In the genomic region with DNA sequence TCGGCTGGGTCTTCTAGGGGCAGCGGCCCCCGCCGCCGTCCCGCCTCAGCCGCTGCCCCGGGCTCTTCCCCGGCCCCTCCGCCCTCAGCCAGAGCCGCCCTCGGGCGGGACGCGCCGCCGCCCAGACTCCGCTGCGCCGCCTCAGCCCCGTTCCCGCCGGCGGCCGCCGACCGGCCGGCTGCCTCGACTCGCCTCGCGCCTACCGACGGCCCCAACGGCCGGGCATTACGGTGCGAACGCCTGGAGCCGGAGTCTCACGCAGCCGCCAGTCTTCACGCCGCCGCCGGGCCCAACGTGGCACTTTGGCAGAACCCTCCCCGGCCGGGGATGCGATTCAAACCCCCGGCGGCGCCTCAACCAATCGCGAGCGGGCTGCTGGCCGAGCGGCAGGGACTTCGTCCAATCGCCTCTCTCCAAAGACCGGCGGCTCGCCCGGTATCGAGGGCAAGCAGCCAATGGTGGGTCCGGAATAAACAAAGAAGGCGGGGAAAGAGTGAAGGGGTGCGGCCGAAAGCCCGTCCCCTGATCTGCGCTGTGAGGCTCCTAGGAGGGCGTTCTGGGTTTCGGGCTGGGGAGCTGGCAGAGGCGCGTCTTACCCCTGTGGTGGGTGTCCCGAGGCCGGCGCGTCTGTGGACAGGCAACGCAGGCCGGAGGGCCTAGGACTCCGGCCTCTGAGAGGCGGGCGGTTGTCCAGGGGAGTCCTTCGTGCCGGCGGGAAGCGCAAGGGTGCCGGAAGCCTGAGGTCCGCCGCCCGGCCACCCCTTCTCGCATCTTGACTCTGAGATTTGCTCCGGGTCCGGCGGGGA, we compare ENCODE assay signal across 8 cellular contexts. TPM values are rescaled to one million over a fixed set of nuclear protein-coding genes. Genes with fewer than 3 reads are reported as not detected.
DNase-seq lines count a peak whose midpoint lies in the region; ATAC-seq and TF ChIP-seq lines count a peak whose summit lies in the region.

A gene (minus strand): TSS at position 309 of the 806 bp plus-strand sequence. CDS start 310 bp downstream, outside the sequence.

- H3K36me3 Mint-ChIP-seq in activated naive CD4-positive, alpha-beta T cell treated with anti-CD3 and anti-CD28 coated beads, Interleukin-2, amount 50 U/mL, for 72 hours = peaks cover 7% of the 10 kb centered on the region in 2 donors

- H3K4me3 ChIP-seq in GM12864 (ENCODE audit: low read depth, low read length) = peak within 1 kb of the TSS; percentile 66
- H3K4me3 ChIP-seq in testis = peak within 1 kb of the TSS; percentile 78 to 88

- intact Hi-C loops in testis (cut with DNase I; ENCODE audit: low total_unique reads) = no loop called here

- H3K27ac Mint-ChIP-seq in activated naive CD4-positive, alpha-beta T cell treated with anti-CD3 and anti-CD28 coated beads, Interleukin-2, amount 50 U/mL, for 72 hours = peak within 1 kb of the TSS; percentile 96 to 97

- peak; percentile 87 for DNase-seq in GM12864 (ENCODE audit: low read depth)
- peak; percentile 87 for DNase-seq in NCI-H1105 treated with DMSO at 0.1 percent for 48 hours (lab: John Stamatoyannopoulos, UW)
- peak; percentile 96 for DNase-seq in SKM-1 treated with dmso at 0.1 percent for 144 hours (lab: John Stamatoyannopoulos, UW; ENCODE audit: unreplicated experiment)
- peak; percentile 97 to 99 for DNase-seq in activated naive CD4-positive, alpha-beta T cell treated with anti-CD3 and anti-CD28 coated beads, Interleukin-2, amount 50 U/mL, for 72 hours (ENCODE audit: low spot score in 2 of 2)
- peak; percentile 97 for DNase-seq in glomerular visceral epithelial cell (ENCODE audit: extremely low spot score)
- peak; percentile 73 for DNase-seq in omental fat pad (ENCODE audit: low spot score)
- DNase-seq in testis = peak; percentile 98

- H3K9me3 ChIP-seq in testis = no peaks in the 10 kb centered on the region

- H3K27ac ChIP-seq in testis = peak within 1 kb of the TSS; percentile 72 to 86

- H3K9me3 Mint-ChIP-seq in activated naive CD4-positive, alpha-beta T cell treated with anti-CD3 and anti-CD28 coated beads, Interleukin-2, amount 50 U/mL, for 72 hours = no peaks in the 10 kb centered on the region

- no peaks in the 10 kb centered on the region for H3K36me3 ChIP-seq in testis (ENCODE audit: low read depth, missing control alignments)

- peak; percentile 41 for TF ChIP-seq POLR2A in testis (IDR thresholded peaks at IDR 0.05)

- peak; percentile 94 for ATAC-seq in HG02678 (IDR thresholded peaks at IDR 0.05; ENCODE audit: unreplicated experiment)
- ATAC-seq in activated naive CD4-positive, alpha-beta T cell treated with anti-CD3 and anti-CD28 coated beads, Interleukin-2, amount 50 U/mL, for 72 hours = peak; percentile 93
- ATAC-seq in omental fat pad (ENCODE audit: low FRiP score) = peak; percentile 95

- WGBS in testis, 2 donors = 0 to 1% methylated on average over 35 to 84 of the region's 96 CpGs

- TF ChIP-seq CTCF in GM12864 (IDR thresholded peaks at IDR 0.05; ENCODE audit: low read depth, low read length, missing control alignments) (no peak), omental fat pad (IDR thresholded peaks at IDR 0.05) (no peak), testis (IDR thresholded peaks at IDR 0.05) (no peak)

- no peaks in the 10 kb centered on the region for H3K27me3 ChIP-seq in testis

- peaks cover 8% of the 10 kb centered on the region for H3K4me1 ChIP-seq in testis

RNA-seq across cellular contexts. Expression of the gene that starts here (rescaled TPM):
- 10 to 100 TPM; 26.8 to 44.4 TPM for total RNA-seq in activated naive CD4-positive, alpha-beta T cell treated with anti-CD3 and anti-CD28 coated beads, Interleukin-2, amount 50 U/mL, for 72 hours
- total RNA-seq in omental fat pad = 10 to 100 TPM; 20.1 to 26.8 (median 25.3) TPM
- total RNA-seq in testis = 10 to 100 TPM; 56.8 to 63.7 TPM
- 133 TPM for polyA plus RNA-seq in testis (ENCODE audit: insufficient read depth, low read depth, low replicate concordance)

Comparison
In these comparisons a context has a peak if more than half of its experiments do, and no peak if none do; other contexts are left out.
1. Peak in every context shown above with its lines: DNase-seq, ATAC-seq, H3K4me3 ChIP-seq and H3K27ac ChIP-seq.